ENCODE assay signal across 8 cellular contexts in the genomic region with DNA sequence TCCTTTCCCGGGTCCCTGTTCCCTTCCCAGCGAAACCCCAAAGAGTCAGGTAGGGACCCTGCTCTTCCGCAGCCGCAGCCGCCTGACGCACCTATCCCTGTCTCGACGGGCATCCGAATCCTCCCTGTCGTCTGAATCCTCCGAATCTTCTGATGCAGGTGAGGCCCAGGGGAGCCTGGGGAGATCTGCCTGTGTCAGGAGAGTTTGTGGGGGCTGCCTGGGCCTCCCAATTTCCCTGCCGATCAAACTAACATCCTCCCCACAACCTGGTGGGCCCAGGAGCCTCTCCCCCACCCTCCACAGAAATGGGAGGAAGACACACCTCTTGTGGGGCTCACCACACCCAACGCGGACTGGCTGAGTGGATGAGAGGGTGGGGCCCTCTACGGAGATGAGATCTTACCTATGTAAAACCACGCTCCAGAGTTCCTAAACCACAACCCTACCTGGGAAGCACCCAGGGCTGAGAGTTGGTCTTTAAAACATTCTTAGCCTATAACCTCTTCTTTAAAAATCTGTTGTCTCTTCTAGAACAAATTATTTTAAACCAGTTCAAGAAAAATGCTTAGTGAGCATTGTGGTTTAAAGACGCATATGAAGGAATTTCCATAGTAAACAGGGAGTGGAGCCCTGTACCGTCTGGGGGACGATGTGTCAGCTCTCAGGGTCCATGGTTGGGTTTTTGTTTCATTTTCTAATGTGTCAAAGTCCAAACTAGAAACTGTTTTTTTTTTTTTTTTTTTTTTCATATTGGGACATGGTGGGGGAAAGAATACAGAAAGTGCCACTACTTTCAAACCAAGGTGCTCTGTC. TPM values are rescaled to one million over a fixed set of nuclear protein-coding genes. Genes with fewer than 3 reads are reported as not detected.
DNase-seq lines count a peak whose midpoint lies in the region; ATAC-seq, FAIRE-seq and TF ChIP-seq lines count a peak whose summit lies in the region.

No MANE protein-coding gene starts in this region.

- peaks cover 53% of the 10 kb centered on the region for H3K36me3 Mint-ChIP-seq in T-helper 1 cell treated with Interleukin-12 subunit alpha and Interleukin-12 subunit beta and Interleukin-4 antibody, amounts not matched to agents 30 μg/mL and 1 μg/mL, for 36 hours (ENCODE audit: low read depth)

- 46 to 54% methylated on average over 19 of the region's 19 CpGs for WGBS in esophagus, 2 donors
- WGBS in small intestine, 3 donors = 36 to 54% (median 44%) methylated on average over 19 of the region's 19 CpGs

- H3K4me3 ChIP-seq in cardiac muscle cell (peak overlapping the region; percentile 49), esophagus (ENCODE audit: low read depth in 1 of 2, low read length in 2 of 2) (peak overlapping the region; percentile 62 to 63), small intestine (ENCODE audit: low read depth in 1 of 2, low read length in 2 of 2) (peak overlapping the region in 1 of 2 donors; percentile 27)

- peaks cover 10% of the 10 kb centered on the region for H3K4me1 ChIP-seq in cardiac muscle cell (ENCODE audit: low read depth)
- peaks cover 0 to 23% of the 10 kb centered on the region in 2 donors for H3K4me1 ChIP-seq in esophagus (ENCODE audit: control insufficient read depth in 2 of 2, insufficient read depth in 2 of 2, low read length in 1 of 2)
- H3K4me1 ChIP-seq in small intestine (ENCODE audit: control insufficient read depth in 2 of 2, insufficient read depth in 1 of 2, low read depth in 1 of 2, low read length in 1 of 2) = peaks cover 10 to 18% of the 10 kb centered on the region in 2 donors

- intact Hi-C loops in cardiac septum (cut with DNase I) = loop anchor here (2.0 kb wide), 1 partner anchor 13 kb away; no protein-coding TSS in a partner anchor

- peaks cover 48% of the 10 kb centered on the region for H3K4me1 Mint-ChIP-seq in T-helper 1 cell treated with Interleukin-12 subunit alpha and Interleukin-12 subunit beta and Interleukin-4 antibody, amounts not matched to agents 30 μg/mL and 1 μg/mL, for 36 hours (ENCODE audit: low read depth)

- no peaks in the 10 kb centered on the region for H3K9me3 ChIP-seq in cardiac muscle cell (ENCODE audit: low read depth)
- H3K9me3 ChIP-seq in esophagus (ENCODE audit: control insufficient read depth in 2 of 2, insufficient read depth in 1 of 2, low read depth in 1 of 2, low read length in 1 of 2) = no peaks in the 10 kb centered on the region
- H3K9me3 ChIP-seq in small intestine (ENCODE audit: control insufficient read depth, low read depth) = no peaks in the 10 kb centered on the region

- H3K27me3 Mint-ChIP-seq in T-helper 1 cell treated with Interleukin-12 subunit alpha and Interleukin-12 subunit beta and Interleukin-4 antibody, amounts not matched to agents 30 μg/mL and 1 μg/mL, for 36 hours (ENCODE audit: low read depth) = no peaks in the 10 kb centered on the region

- ATAC-seq in GM21723 (IDR thresholded peaks at IDR 0.05; ENCODE audit: unreplicated experiment) (no peak), GM19351 (IDR thresholded peaks at IDR 0.05; ENCODE audit: unreplicated experiment) (no peak)

- H3K27me3 ChIP-seq in cardiac muscle cell = no peaks in the 10 kb centered on the region
- H3K27me3 ChIP-seq in esophagus (ENCODE audit: control insufficient read depth in 1 of 2, insufficient read depth in 2 of 2, low read length in 2 of 2) = no peaks in the 10 kb centered on the region
- no peaks in the 10 kb centered on the region for H3K27me3 ChIP-seq in small intestine (ENCODE audit: control insufficient read depth in 2 of 2, insufficient read depth in 2 of 2, low read length in 2 of 2)

- no peak for FAIRE-seq in small intestine (lab: Jason Lieb, UNC)

- no peak for DNase-seq in cardiac muscle cell (ENCODE audit: low read depth in 1 of 2, low spot score in 1 of 2)
- no peak for DNase-seq in cardiac septum (ENCODE audit: low spot score)
- DNase-seq in small intestine = peak; percentile 70
- DNase-seq in kidney glomerular epithelial cell (lab: John Stamatoyannopoulos, UW) = no peak

- H3K27ac Mint-ChIP-seq in T-helper 1 cell treated with Interleukin-12 subunit alpha and Interleukin-12 subunit beta and Interleukin-4 antibody, amounts not matched to agents 30 μg/mL and 1 μg/mL, for 36 hours = peak overlapping the region; percentile 92

- H3K27ac ChIP-seq in cardiac muscle cell (no peak overlapping the region), esophagus (ENCODE audit: low read depth in 2 of 2, low read length in 1 of 2) (peak overlapping the region; percentile 45 to 58), small intestine (ENCODE audit: low read depth in 1 of 2, low read length in 1 of 2) (peak overlapping the region; percentile 66 to 83)

- no peaks in the 10 kb centered on the region for H3K36me3 ChIP-seq in cardiac muscle cell
- peaks cover 6 to 19% of the 10 kb centered on the region in 2 donors for H3K36me3 ChIP-seq in esophagus (ENCODE audit: control insufficient read depth in 2 of 2, insufficient read depth in 2 of 2, low read length in 1 of 2)
- no peaks in the 10 kb centered on the region for H3K36me3 ChIP-seq in small intestine (ENCODE audit: control insufficient read depth in 2 of 2, insufficient read depth in 2 of 2, low read length in 2 of 2)

- no peak for TF ChIP-seq CTCF in cardiac muscle cell (IDR thresholded peaks at IDR 0.05; ENCODE audit: low read depth, low read length)

- peak overlapping the region; percentile 98 for H3K4me3 Mint-ChIP-seq in T-helper 1 cell treated with Interleukin-12 subunit alpha and Interleukin-12 subunit beta and Interleukin-4 antibody, amounts not matched to agents 30 μg/mL and 1 μg/mL, for 36 hours

- H3K9me3 Mint-ChIP-seq in T-helper 1 cell treated with Interleukin-12 subunit alpha and Interleukin-12 subunit beta and Interleukin-4 antibody, amounts not matched to agents 30 μg/mL and 1 μg/mL, for 36 hours = no peaks in the 10 kb centered on the region

RNA-seq across cellular contexts. Expression of a gene that starts 1.7 kb away (rescaled TPM):
- total RNA-seq in cardiac muscle cell (16.9 and 59.9 TPM in 2 replicates), cardiac septum (9.4 TPM)
- polyA plus RNA-seq in cardiac muscle cell (9.7 and 31.7 TPM in 2 replicates), esophagus (10 to 100 TPM; 15.6 to 21.8 TPM), small intestine (10 to 100 TPM; 15.7 to 53.8 (median 15.9) TPM)

RNA-seq across cellular contexts. Expression of a gene that starts 11.3 kb away (rescaled TPM):
- total RNA-seq in cardiac muscle cell (45.0 and 47.6 TPM in 2 replicates), cardiac septum (79.8 TPM)
- polyA plus RNA-seq in cardiac muscle cell (10.5 and 12.5 TPM in 2 replicates), esophagus (10 to 100 TPM; 33.3 to 43.4 TPM), small intestine (10 to 100 TPM; 60.4 to 73.2 (median 60.5) TPM)

RNA-seq across cellular contexts. Expression of a gene that starts 16.6 kb away (rescaled TPM):
- 0.95 and 1.6 TPM in 2 replicates for total RNA-seq in cardiac muscle cell
- 0.61 and 1.2 TPM in 2 replicates for polyA plus RNA-seq in cardiac muscle cell
- not detected for total RNA-seq in cardiac septum
- under 1 TPM; 0.07 to 0.08 TPM for polyA plus RNA-seq in esophagus
- under 1 TPM in 1 of 3 donors, not detected in 2; 0.06 TPM for polyA plus RNA-seq in small intestine

RNA-seq across cellular contexts. Expression of a gene that starts 22.5 kb away (rescaled TPM):
- total RNA-seq in cardiac muscle cell (7.6 and 15.5 TPM in 2 replicates), cardiac septum (12.5 TPM)
- polyA plus RNA-seq in cardiac muscle cell (4.7 and 22.9 TPM in 2 replicates), esophagus (1 to 10 TPM; 4.6 to 7.9 TPM), small intestine (10 to 100 TPM; 11.6 to 14.7 (median 12.4) TPM)

RNA-seq across cellular contexts. Expression of a gene that starts 30.2 kb away (rescaled TPM):
- total RNA-seq in cardiac muscle cell = 22.5 and 24.1 TPM in 2 replicates
- 38.5 and 45.3 TPM in 2 replicates for polyA plus RNA-seq in cardiac muscle cell
- 9.9 TPM for total RNA-seq in cardiac septum
- polyA plus RNA-seq in esophagus = 10 to 100 TPM; 18.0 to 33.2 TPM
- polyA plus RNA-seq in small intestine = 10 to 100 TPM in 2 of 3 donors, 1 to 10 TPM in 1; 5.8 to 38.4 (median 14.3) TPM
